In genomic region chr10:46223064-46223480, GRCh38 we compare ENCODE assay signal across 11 cellular contexts.
DNase-seq lines count a peak whose midpoint lies in the region; ATAC-seq lines count a peak whose summit lies in the region.
"Had no signal": no experiment of that assay in that cellular context is flagged by ENCODE, and none has a peak within 500 bp of the region (broad histone marks: within the 10 kb centered on the region; RNA-seq: fewer than 3 reads in every experiment).

No MANE protein-coding gene starts in this region.

- no peak for ATAC-seq in sciatic nerve
- ATAC-seq: esophagus mucosa had no signal

- intact Hi-C loops in sciatic nerve (cut with DNase I), result no loop called here

- no peaks in the 10 kb centered on the region for H3K27me3 Mint-ChIP-seq in IgD-negative memory B cell

- no peak overlapping the region for H3K27ac ChIP-seq in substantia nigra (ENCODE audit: low read depth, low read length, poor library complexity, severe bottlenecking)
- H3K27ac ChIP-seq: prostate gland had no signal

- H3K4me3 Mint-ChIP-seq in IgD-negative memory B cell, result no peak overlapping the region

- H3K36me3 Mint-ChIP-seq in IgD-negative memory B cell, result no peaks in the 10 kb centered on the region

- no peaks in the 10 kb centered on the region for H3K4me1 Mint-ChIP-seq in IgD-negative memory B cell

- no peaks in the 10 kb centered on the region for H3K9me3 Mint-ChIP-seq in IgD-negative memory B cell

- DNase-seq in NCI-H748 (lab: John Stamatoyannopoulos, UW; ENCODE audit: unreplicated experiment) (peak; percentile 5), NCI-H748 treated with DMSO at 0.1 percent for 48 hours (lab: John Stamatoyannopoulos, UW) (no peak), sciatic nerve (ENCODE audit: low spot score) (no peak), COLO829 (ENCODE audit: low spot score) (no peak), substantia nigra (lab: John Stamatoyannopoulos, UW) (no peak)
- peak; percentile 40 for DNase-seq in activated naive CD4-positive, alpha-beta T cell treated with anti-CD3 and anti-CD28 coated beads, Interleukin-2, amount 50 U/mL, for 16 hours
- peak; percentile 33 for DNase-seq in stimulated activated CD4-positive, alpha-beta T cell treated with anti-CD3 and anti-CD28 coated beads, Interleukin-1b, Interleukin-23, amount 100 ng/mL, for 48 hours
- DNase-seq: T1000 had no signal

- peak overlapping the region in 2 of 3 donors; percentile 40 to 46 for H3K27ac Mint-ChIP-seq in IgD-negative memory B cell

Comparison
In these comparisons a context has a peak if more than half of its experiments do, and no peak if none do; other contexts are left out.
1. DNase-seq: peak in NCI-H748 (single experiment), activated naive CD4-positive, alpha-beta T cell treated with anti-CD3 and anti-CD28 coated beads, Interleukin-2, amount 50 U/mL, for 16 hours (single experiment) and stimulated activated CD4-positive, alpha-beta T cell treated with anti-CD3 and anti-CD28 coated beads, Interleukin-1b, Interleukin-23, amount 100 ng/mL, for 48 hours (single experiment); none in NCI-H748 treated with DMSO at 0.1 percent for 48 hours (single experiment), sciatic nerve (single experiment), COLO829 (single experiment) and substantia nigra (0 of 49).